Comparison of ENCODE assay signal across 20 cellular contexts in genomic region chr17:52157161-52157560, GRCh38. TPM values are rescaled to one million over a fixed set of nuclear protein-coding genes. Genes with fewer than 3 reads are reported as not detected.
DNase-seq lines count a peak whose midpoint lies in the region; ATAC-seq and TF ChIP-seq lines count a peak whose summit lies in the region.
"Had no signal": no experiment of that assay in that cellular context is flagged by ENCODE, and none has a peak within 500 bp of the region (broad histone marks: within the 10 kb centered on the region; RNA-seq: fewer than 3 reads in every experiment).

No MANE protein-coding gene starts in this region.

- H3K4me1 Mint-ChIP-seq in WTC11: peaks cover 9% of the 10 kb centered on the region; the same call in 1 of the 2 replicates
- peaks cover 5% of the 10 kb centered on the region for H3K4me1 Mint-ChIP-seq in type B pancreatic cell (ENCODE audit: unreplicated experiment)

- peaks cover 55% of the 10 kb centered on the region for H3K27me3 Mint-ChIP-seq in WTC11 (ENCODE audit: low read depth)
- peaks cover 91% of the 10 kb centered on the region for H3K27me3 Mint-ChIP-seq in type B pancreatic cell

- peak overlapping the region; percentile 72 for H3K4me3 Mint-ChIP-seq in WTC11
- H3K4me3 Mint-ChIP-seq in type B pancreatic cell: peak overlapping the region; percentile 82

- TF ChIP-seq CTCF in WTC11 (IDR thresholded peaks at IDR 0.05): no peak
- TF ChIP-seq CTCF in type B pancreatic cell (conservative IDR thresholded peaks at IDR 0.05): no peak

- H3K36me3 Mint-ChIP-seq in WTC11 (peaks cover 18% of the 10 kb centered on the region), type B pancreatic cell (no peaks in the 10 kb centered on the region)
- H3K36me3 Mint-ChIP-seq: activated naive CD8-positive, alpha-beta T cell had no signal

- peak; percentile 40 for DNase-seq in NCI-H510A treated with DMSO at 0.1 percent for 48 hours (lab: John Stamatoyannopoulos, UW)
- no peak for DNase-seq in NCI-H510A (lab: John Stamatoyannopoulos, UW)
- DNase-seq in WTC11 (ENCODE audit: low spot score): no peak
- DNase-seq in type B pancreatic cell (ENCODE audit: extremely low spot score, unreplicated experiment): no peak
- DNase-seq in activated CD4-positive, alpha-beta T cell treated with anti-CD3 and anti-CD28 coated beads, Interleukin-2, amount 50 U/mL, for 1 hour: no peak
- no peak for DNase-seq in COLO829 (ENCODE audit: low spot score)
- DNase-seq: activated CD8-positive, alpha-beta memory T cell treated with anti-CD3 and anti-CD28 coated beads for 24 hours; effector memory CD8-positive, alpha-beta T cell; EL; MM.1S; NCI-H526; RPMI8226; stimulated activated CD4-positive, alpha-beta T cell treated with anti-CD3 and anti-CD28 coated beads, Interleukin-4, amount 100 ng/mL, for 24 hours; T1000; upper lobe of right lung had no signal

- CTCF ChIA-PET in WTC11 (lab: Charles Lee): no interaction called here

- POLR2A ChIA-PET in WTC11 (lab: Charles Lee): no interaction called here

- H3K4me3 ChIP-seq in iPS-18c (ENCODE audit: insufficient read depth, low read depth, low read length): peak overlapping the region; percentile 62; the same call in 1 of the 2 replicates
- H3K4me3 ChIP-seq: upper lobe of right lung had no signal

- H3K9me3 Mint-ChIP-seq in WTC11: peaks cover 46% of the 10 kb centered on the region
- H3K9me3 Mint-ChIP-seq in type B pancreatic cell: no peaks in the 10 kb centered on the region

- no peak for ATAC-seq in WTC11
- no peak for ATAC-seq in HG02981 (IDR thresholded peaks at IDR 0.05; ENCODE audit: unreplicated experiment)
- ATAC-seq: effector memory CD8-positive, alpha-beta T cell had no signal

- H3K27ac Mint-ChIP-seq in WTC11: no peak overlapping the region
- H3K27ac Mint-ChIP-seq in type B pancreatic cell: no peak overlapping the region
- H3K27ac Mint-ChIP-seq: activated naive CD8-positive, alpha-beta T cell; effector memory CD8-positive, alpha-beta T cell had no signal

- H3K9me3 ChIP-seq in iPS-18c (ENCODE audit: control insufficient read depth, insufficient read depth, low read length): peaks cover 2% of the 10 kb centered on the region
- H3K9me3 ChIP-seq: BE2C, upper lobe of right lung had no signal

TF ChIP-seq in WTC11, 78 proteins besides CTCF, POLR2A, EP300 and RAD21:
- TF ChIP-seq, protein P1, sequence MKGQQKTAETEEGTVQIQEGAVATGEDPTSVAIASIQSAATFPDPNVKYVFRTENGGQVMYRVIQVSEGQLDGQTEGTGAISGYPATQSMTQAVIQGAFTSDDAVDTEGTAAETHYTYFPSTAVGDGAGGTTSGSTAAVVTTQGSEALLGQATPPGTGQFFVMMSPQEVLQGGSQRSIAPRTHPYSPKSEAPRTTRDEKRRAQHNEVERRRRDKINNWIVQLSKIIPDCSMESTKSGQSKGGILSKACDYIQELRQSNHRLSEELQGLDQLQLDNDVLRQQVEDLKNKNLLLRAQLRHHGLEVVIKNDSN (CRISPR knock-in tag; IDR thresholded peaks at IDR 0.05): no peak
- no peak for TF ChIP-seq ZNF121 (CRISPR knock-in tag; IDR thresholded peaks at IDR 0.05)
- TF ChIP-seq GRHL2 (CRISPR knock-in tag; IDR thresholded peaks at IDR 0.05; ENCODE audit: insufficient replicate concordance, severe bottlenecking): no peak
- no peak for TF ChIP-seq SMAD3 (CRISPR knock-in tag; IDR thresholded peaks at IDR 0.05; ENCODE audit: borderline replicate concordance)
- TF ChIP-seq ATF1 (CRISPR knock-in tag; IDR thresholded peaks at IDR 0.05): no peak
- no peak for TF ChIP-seq ESRRA (CRISPR knock-in tag; IDR thresholded peaks at IDR 0.05; ENCODE audit: borderline replicate concordance)
- TF ChIP-seq, protein P2, sequence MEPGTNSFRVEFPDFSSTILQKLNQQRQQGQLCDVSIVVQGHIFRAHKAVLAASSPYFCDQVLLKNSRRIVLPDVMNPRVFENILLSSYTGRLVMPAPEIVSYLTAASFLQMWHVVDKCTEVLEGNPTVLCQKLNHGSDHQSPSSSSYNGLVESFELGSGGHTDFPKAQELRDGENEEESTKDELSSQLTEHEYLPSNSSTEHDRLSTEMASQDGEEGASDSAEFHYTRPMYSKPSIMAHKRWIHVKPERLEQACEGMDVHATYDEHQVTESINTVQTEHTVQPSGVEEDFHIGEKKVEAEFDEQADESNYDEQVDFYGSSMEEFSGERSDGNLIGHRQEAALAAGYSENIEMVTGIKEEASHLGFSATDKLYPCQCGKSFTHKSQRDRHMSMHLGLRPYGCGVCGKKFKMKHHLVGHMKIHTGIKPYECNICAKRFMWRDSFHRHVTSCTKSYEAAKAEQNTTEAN (CRISPR knock-in tag; IDR thresholded peaks at IDR 0.05): no peak

RNA-seq across cellular contexts. Expression of gene CA10, which starts 1.4 kb away (rescaled TPM):
- 0.32 to 0.90 TPM (median 0.87 TPM) in 3 replicates for total RNA-seq in WTC11 (2021)
- total RNA-seq in type B pancreatic cell (ENCODE audit: low replicate concordance): 0.90 and 2.2 TPM in 2 replicates
- total RNA-seq: glomerular endothelial cell, upper lobe of right lung had no signal
